ENCODE assay signal across 8 cellular contexts in genomic region chr11:62547691-62548281, GRCh38. TPM values are rescaled to one million over a fixed set of nuclear protein-coding genes. Genes with fewer than 3 reads are reported as not detected.
DNase-seq lines count a peak whose midpoint lies in the region; TF ChIP-seq lines count a peak whose summit lies in the region.

No MANE protein-coding gene starts in this region.

- H3K27ac ChIP-seq in trophoblast cell (ENCODE audit: low read depth, low read length): peak overlapping the region; percentile 98

- H3K9me3 ChIP-seq in trophoblast cell (ENCODE audit: insufficient read depth, low read depth, low read length): peaks cover 4% of the 10 kb centered on the region

- H3K79me2 ChIP-seq in trophoblast cell (ENCODE audit: control insufficient read depth, insufficient read depth, low read length, poor library complexity): peaks cover 47% of the 10 kb centered on the region

- peaks cover 14% of the 10 kb centered on the region for H3K4me1 Mint-ChIP-seq in glutamatergic neuron (ENCODE audit: low read depth, unreplicated experiment)

- peak overlapping the region; percentile 27 for H2AK5ac ChIP-seq in trophoblast cell (ENCODE audit: low read length)

- peak overlapping the region; percentile 21 for H2AFZ ChIP-seq in trophoblast cell (ENCODE audit: insufficient read depth, low read length, poor library complexity)

- no peak overlapping the region for H4K12ac ChIP-seq in trophoblast cell (ENCODE audit: low read depth, low read length)

- H3K4me1 ChIP-seq in trophoblast cell (ENCODE audit: control insufficient read depth in 1 of 2, insufficient read depth in 2 of 2, low read length in 2 of 2): peaks cover 20 to 25% of the 10 kb centered on the region in 2 experiments

- peaks cover 16 to 20% of the 10 kb centered on the region in 2 experiments for H3K36me3 ChIP-seq in trophoblast cell (ENCODE audit: control insufficient read depth in 1 of 2, insufficient read depth in 2 of 2, low read length in 2 of 2)

- H3K18ac ChIP-seq in trophoblast cell (ENCODE audit: low read length): peak overlapping the region; percentile 85

- H3K4me2 ChIP-seq in trophoblast cell (ENCODE audit: low read length): peak overlapping the region; percentile 93

- H3K36me3 Mint-ChIP-seq in glutamatergic neuron (ENCODE audit: unreplicated experiment): no peaks in the 10 kb centered on the region

- H3K4me3 Mint-ChIP-seq in glutamatergic neuron (ENCODE audit: unreplicated experiment): peak overlapping the region; percentile 58

- peak overlapping the region; percentile 69 for H4K8ac ChIP-seq in trophoblast cell (ENCODE audit: low read depth, low read length)

- no CpG with 5 or more reads among the region's 8 CpGs for WGBS in trophoblast cell (ENCODE audit: extremely low coverage, insufficient coverage, insufficient read length)

- no peaks in the 10 kb centered on the region for H3K9me3 Mint-ChIP-seq in glutamatergic neuron (ENCODE audit: unreplicated experiment)

- H3K9ac ChIP-seq in trophoblast cell (ENCODE audit: low read length): peak overlapping the region; percentile 42

- H3K27ac Mint-ChIP-seq in glutamatergic neuron (ENCODE audit: unreplicated experiment): no peak overlapping the region

- H4K91ac ChIP-seq in trophoblast cell (ENCODE audit: low read depth, low read length): peak overlapping the region; percentile 96

- H3K14ac ChIP-seq in trophoblast cell (ENCODE audit: low read length): peak overlapping the region; percentile 96

- DNase-seq in EH (ENCODE audit: low read depth) (peak; percentile 15), glutamatergic neuron (no peak), trophoblast cell (peak in 1 of 2 donors; percentile 41), NOMO-1 treated with DMSO at 0.1 percent for 48 hours (lab: John Stamatoyannopoulos, UW; ENCODE audit: unreplicated experiment) (no peak), LoVo (ENCODE audit: low spot score) (no peak), NCI-H2171 treated with DMSO at 0.1 percent for 48 hours (lab: John Stamatoyannopoulos, UW) (no peak), NCI-H146 (lab: John Stamatoyannopoulos, UW) (no peak)

- no peak overlapping the region for H3K23ac ChIP-seq in trophoblast cell (ENCODE audit: low read length)

- H3K79me1 ChIP-seq in trophoblast cell (ENCODE audit: low read length): peaks cover 47% of the 10 kb centered on the region

- peaks cover 28% of the 10 kb centered on the region for H3K27me3 Mint-ChIP-seq in glutamatergic neuron (ENCODE audit: unreplicated experiment)

- H2BK120ac ChIP-seq in trophoblast cell (ENCODE audit: insufficient read depth, low read length, poor library complexity): peak overlapping the region; percentile 96

- peak overlapping the region; percentile 94 for H2BK5ac ChIP-seq in trophoblast cell (ENCODE audit: low read depth, low read length, poor library complexity)

- TF ChIP-seq CTCF in WI38 (IDR thresholded peaks at IDR 0.05; ENCODE audit: low read depth, low read length): no peak
- no peak for TF ChIP-seq CTCF in glutamatergic neuron (IDR thresholded peaks at IDR 0.05; ENCODE audit: partially characterized antibody, unreplicated experiment)

- peak overlapping the region; percentile 96 for H2BK12ac ChIP-seq in trophoblast cell (ENCODE audit: low read length)

- H3K4me3 ChIP-seq in WI38 (ENCODE audit: low read depth, low read length): peak overlapping the region; percentile 99
- H3K4me3 ChIP-seq in trophoblast cell (ENCODE audit: low read depth, low read length): peak overlapping the region; percentile 25

- peak overlapping the region; percentile 95 for H3K4ac ChIP-seq in trophoblast cell (ENCODE audit: low read depth, low read length)

- no peaks in the 10 kb centered on the region for H3K27me3 ChIP-seq in trophoblast cell (ENCODE audit: insufficient read depth, low read length)

RNA-seq across cellular contexts. Expression of gene AHNAK, which starts 1.2 kb away (rescaled TPM):
- total RNA-seq in glutamatergic neuron (ENCODE audit: unreplicated experiment): 4.5 TPM
- polyA plus RNA-seq in trophoblast cell (2013): 191 and 221 TPM in 2 replicates

RNA-seq across cellular contexts. Expression of gene EEF1G, which starts 25.9 kb away (rescaled TPM):
- 928 TPM for total RNA-seq in glutamatergic neuron (ENCODE audit: unreplicated experiment)
- polyA plus RNA-seq in trophoblast cell (2013): 1,102 and 1,140 TPM in 2 replicates

RNA-seq across cellular contexts. Expression of gene TUT1, which starts 43.5 kb away (rescaled TPM):
- total RNA-seq in glutamatergic neuron (ENCODE audit: unreplicated experiment): 29.7 TPM
- polyA plus RNA-seq in trophoblast cell (2013): 11.3 and 11.8 TPM in 2 replicates

RNA-seq across cellular contexts. Expression of gene MTA2, which starts 53.9 kb away (rescaled TPM):
- total RNA-seq in glutamatergic neuron (ENCODE audit: unreplicated experiment): 172 TPM
- 70.5 and 71.0 TPM in 2 replicates for polyA plus RNA-seq in trophoblast cell (2013)
